In genomic region chr10:32995751-32996150, GRCh38 we compare ENCODE assay signal across 12 cellular contexts. TPM values are rescaled to one million over a fixed set of nuclear protein-coding genes. Genes with fewer than 3 reads are reported as not detected.
DNase-seq lines count a peak whose midpoint lies in the region; ATAC-seq, FAIRE-seq and TF ChIP-seq lines count a peak whose summit lies in the region.
"Had no signal": no experiment of that assay in that cellular context is flagged by ENCODE, and none has a peak within 500 bp of the region (broad histone marks: within the 10 kb centered on the region; RNA-seq: fewer than 3 reads in every experiment).

No MANE protein-coding gene starts in this region.

- H3K4me3 Mint-ChIP-seq in GM23338 (no peak overlapping the region), memory B cell (peak overlapping the region; percentile 44), nephron progenitor cell (no peak overlapping the region)
- H3K4me3 Mint-ChIP-seq: stimulated activated naive CD8-positive, alpha-beta T cell treated with anti-CD3 and anti-CD28 coated beads, Interleukin-15, amount 100 ng/mL, for 72 hours had no signal

- no peak overlapping the region for H3K4me2 ChIP-seq in GM23338
- H3K4me2 ChIP-seq: smooth muscle cell had no signal

- H3K27me3 ChIP-seq in GM23338 (ENCODE audit: insufficient read depth) (no peaks in the 10 kb centered on the region), HUES48 (ENCODE audit: control insufficient read depth, insufficient read depth, low read length) (no peaks in the 10 kb centered on the region)

- H3K4me3 ChIP-seq in GM23338 (no peak overlapping the region), HUES48 (ENCODE audit: low read depth, low read length) (no peak overlapping the region)
- H3K4me3 ChIP-seq: lung, smooth muscle cell had no signal

- no peaks in the 10 kb centered on the region for H4K20me1 ChIP-seq in GM23338 (replicated peaks; ENCODE audit: insufficient read depth)

- no peak overlapping the region for H3K9ac ChIP-seq in HUES48 (ENCODE audit: low read depth, low read length)

- H3K27ac Mint-ChIP-seq in GM23338 (no peak overlapping the region), memory B cell (peak overlapping the region; percentile 84), nephron progenitor cell (no peak overlapping the region)

- H3K27ac ChIP-seq in GM23338 (ENCODE audit: low read depth) (no peak overlapping the region), HUES48 (ENCODE audit: low read depth, low read length) (peak overlapping the region; percentile 26)

- H3K4me1 Mint-ChIP-seq in GM23338 = peaks cover 8% of the 10 kb centered on the region
- peaks cover 20% of the 10 kb centered on the region for H3K4me1 Mint-ChIP-seq in memory B cell
- H3K4me1 Mint-ChIP-seq in nephron progenitor cell = peaks cover 9% of the 10 kb centered on the region

- no peaks in the 10 kb centered on the region for H3K79me2 ChIP-seq in GM23338 (replicated peaks; ENCODE audit: insufficient read depth)

- H3K36me3 Mint-ChIP-seq in GM23338 (ENCODE audit: low read depth) (no peaks in the 10 kb centered on the region; the same call in 2 of the 3 replicates), memory B cell (peaks cover 2% of the 10 kb centered on the region), nephron progenitor cell (ENCODE audit: low read depth) (peaks cover 9% of the 10 kb centered on the region)

- H3K9me3 ChIP-seq in HUES48 (ENCODE audit: control insufficient read depth, insufficient read depth, low read length) = no peaks in the 10 kb centered on the region

- no peak for DNase-seq in GM23338 (ENCODE audit: low spot score)
- no peak for DNase-seq in memory B cell (ENCODE audit: low spot score in 2 of 2)
- DNase-seq in urothelium cell line (ENCODE audit: low spot score) = no peak
- DNase-seq in SW480 (ENCODE audit: low spot score) = no peak
- DNase-seq in nephron progenitor cell = no peak
- no peak for DNase-seq in activated CD4-positive, alpha-beta T cell treated with anti-CD3 and anti-CD28 coated beads, Interleukin-2, amount 50 U/mL, for 4 hours
- DNase-seq: NCI-H1436; stimulated activated naive CD8-positive, alpha-beta T cell treated with anti-CD3 and anti-CD28 coated beads, Interleukin-15, amount 100 ng/mL, for 72 hours had no signal

- no peak for TF ChIP-seq CTCF in GM23338 (conservative IDR thresholded peaks at IDR 0.05; ENCODE audit: low read depth in 2 of 2)
- TF ChIP-seq CTCF in nephron progenitor cell (IDR thresholded peaks at IDR 0.05) = no peak

- ATAC-seq in GM18907 (IDR thresholded peaks at IDR 0.05; ENCODE audit: unreplicated experiment) (peak; percentile 89), GM23338 (peak; percentile 37; the same call in 2 of the 3 replicates), memory B cell (ENCODE audit: low read depth) (peak; percentile 86)
- ATAC-seq: stimulated activated naive CD8-positive, alpha-beta T cell treated with anti-CD3 and anti-CD28 coated beads, Interleukin-15, amount 100 ng/mL, for 72 hours had no signal

- no peak for FAIRE-seq in urothelium cell line (lab: Jason Lieb, UNC)

- no peaks in the 10 kb centered on the region for H3K36me3 ChIP-seq in GM23338 (ENCODE audit: insufficient read depth)
- H3K36me3 ChIP-seq in HUES48 (ENCODE audit: control insufficient read depth, insufficient read depth, low read length) = no peaks in the 10 kb centered on the region

- no peaks in the 10 kb centered on the region for H3F3A ChIP-seq in GM23338 (replicated peaks; ENCODE audit: low read depth)

- H3K9me3 Mint-ChIP-seq in GM23338 (peaks cover 10% of the 10 kb centered on the region; the same call in 1 of the 3 replicates), memory B cell (peaks cover 1% of the 10 kb centered on the region), nephron progenitor cell (peaks cover 35% of the 10 kb centered on the region)

- H3K4me1 ChIP-seq in GM23338 (ENCODE audit: insufficient read depth) (no peaks in the 10 kb centered on the region; the same call in 1 of the 2 replicates), HUES48 (ENCODE audit: control insufficient read depth, insufficient read depth, low read length) (peaks cover 6% of the 10 kb centered on the region)

- peak overlapping the region; percentile 11 for H2AFZ ChIP-seq in GM23338

- H3K9me2 ChIP-seq in GM23338 (ENCODE audit: insufficient read depth) = no peaks in the 10 kb centered on the region

- H3K27me3 Mint-ChIP-seq in GM23338 (ENCODE audit: insufficient read depth, low read depth, poor library complexity) (peaks cover 3% of the 10 kb centered on the region), memory B cell (no peaks in the 10 kb centered on the region), nephron progenitor cell (ENCODE audit: low read depth, poor library complexity) (peaks cover 1% of the 10 kb centered on the region)

TF ChIP-seq in GM23338, 12 proteins besides CTCF, POLR2A, EP300 and RAD21 (continues in another document):
- TF ChIP-seq ZNF331 (CRISPR knock-in tag; IDR thresholded peaks at IDR 0.05; ENCODE audit: low read depth) (no peak), POLR2AphosphoS5 (IDR thresholded peaks at IDR 0.05; ENCODE audit: low read depth) (no peak), NANOG (IDR thresholded peaks at IDR 0.05; ENCODE audit: borderline replicate concordance) (no peak), CREB1 (CRISPR knock-in tag; IDR thresholded peaks at IDR 0.05; ENCODE audit: low read depth) (no peak), EZH2phosphoT487 (IDR thresholded peaks at IDR 0.05; ENCODE audit: unreplicated experiment) (no peak), REST (IDR thresholded peaks at IDR 0.05; ENCODE audit: unreplicated experiment) (no peak), STAT1 (IDR thresholded peaks at IDR 0.05; ENCODE audit: unreplicated experiment) (no peak), JUNB (IDR thresholded peaks at IDR 0.05; ENCODE audit: unreplicated experiment) (no peak), ETS1 (IDR thresholded peaks at IDR 0.05) (no peak)

RNA-seq across cellular contexts. Expression of gene ITGB1, which starts 37.7 kb away (rescaled TPM):
- total RNA-seq in GM23338 (2014; rRNA removed; shearing (Covaris generic)) = 439 and 441 TPM in 2 replicates
- polyA plus RNA-seq in GM23338 (2016; fragmentation: Nextera tagmentation; extraction: Ambion mirVana) = 309 and 317 TPM in 2 replicates

Comparison
In these comparisons a context has a peak if more than half of its experiments do, and no peak if none do; other contexts are left out.
1. ATAC-seq: peak in every context shown above with its lines; median percentile 89 in GM18907; 86 in memory B cell; 37 in GM23338.